8 cellular contexts compared by ENCODE assay signal in genomic region chr10:119872860-119873671, GRCh38. TPM values are rescaled to one million over a fixed set of nuclear protein-coding genes. Genes with fewer than 3 reads are reported as not detected.
DNase-seq lines count a peak whose midpoint lies in the region; ATAC-seq and TF ChIP-seq lines count a peak whose summit lies in the region.

No MANE protein-coding gene starts in this region.

- H3K27me3 ChIP-seq in aorta (ENCODE audit: control insufficient read depth in 1 of 2, insufficient read depth in 2 of 2, low read length in 1 of 2): peaks cover 0 to 1% of the 10 kb centered on the region in 2 donors

- H3K27ac ChIP-seq in aorta (ENCODE audit: low read depth in 1 of 2, low read length in 2 of 2): peak overlapping the region; percentile 61 to 83

- H3K27ac Mint-ChIP-seq in T-helper 17 cell: peak overlapping the region; percentile 93

- peak overlapping the region; percentile 88 for H3K4me3 Mint-ChIP-seq in T-helper 17 cell

- no peaks in the 10 kb centered on the region for H3K36me3 ChIP-seq in aorta (ENCODE audit: control insufficient read depth in 1 of 2, insufficient read depth in 2 of 2, low read length in 1 of 2)

- in situ Hi-C loops in GM13976 (cut with MboI; ENCODE audit: low sequenced_read_pairs, unreplicated experiment): no loop called here

- H3K4me1 ChIP-seq in aorta (ENCODE audit: control insufficient read depth in 1 of 2, insufficient read depth in 2 of 2, low read length in 2 of 2): peaks cover 0 to 4% of the 10 kb centered on the region in 2 donors

- H3K9me3 ChIP-seq in T-helper 17 cell (ENCODE audit: control insufficient read depth, low read length, poor library complexity, severe bottlenecking) (no peaks in the 10 kb centered on the region), aorta (ENCODE audit: control insufficient read depth, low read length) (no peaks in the 10 kb centered on the region)

- H3K27me3 Mint-ChIP-seq in T-helper 17 cell: no peaks in the 10 kb centered on the region

- ATAC-seq in HG02759 (IDR thresholded peaks at IDR 0.05; ENCODE audit: unreplicated experiment): peak; percentile 89
- ATAC-seq in T-helper 17 cell: peak; percentile 93
- ATAC-seq in aorta (ENCODE audit: low FRiP score): peak; percentile 99

- intact Hi-C loops in aorta (cut with DNase I): loop anchor here in 1 of 2 donors (1.0 to 5.0 kb wide), 2 partner anchors 19 to 191 kb away; partner anchors contain the start of gene SEC23IP

- 0% methylated on average over 64 to 75 of the region's 75 CpGs for WGBS in aorta, 2 donors

- no peaks in the 10 kb centered on the region for H3K36me3 Mint-ChIP-seq in T-helper 17 cell (ENCODE audit: low read depth)

- TF ChIP-seq CTCF in GM13976 (IDR thresholded peaks at IDR 0.05; ENCODE audit: borderline replicate concordance, control extremely low read depth, extremely low read depth, insufficient read depth, missing control alignments): no peak

- H3K4me3 ChIP-seq in aorta (ENCODE audit: low read length in 2 of 2): peak overlapping the region; percentile 95 to 97

- H3K4me1 Mint-ChIP-seq in T-helper 17 cell: peaks cover 27% of the 10 kb centered on the region

- peak; percentile 91 for DNase-seq in GM13976 (ENCODE audit: low spot score)
- peak; percentile 76 to 89 (median 84) for DNase-seq in NCI-H1417 (lab: John Stamatoyannopoulos, UW)
- peak; percentile 84 to 87 (median 87) for DNase-seq in T-helper 17 cell
- DNase-seq in anterior cingulate cortex (lab: John Stamatoyannopoulos, UW): peak; percentile 14 to 90 (median 82)
- DNase-seq in hepatic stellate cell (ENCODE audit: low spot score): peak; percentile 80
- peak; percentile 47 for DNase-seq in renal cortical epithelial cell (ENCODE audit: low read depth)
- peak; percentile 94 to 96 for DNase-seq in aorta

RNA-seq across cellular contexts. Expression of gene MCMBP, which starts 0.4 kb away (rescaled TPM):
- 10 to 100 TPM; 32.9 to 34.4 TPM for total RNA-seq in T-helper 17 cell
- total RNA-seq in renal cortical epithelial cell: 52.3 and 55.3 TPM in 2 replicates
- total RNA-seq in aorta: 10 to 100 TPM; 44.7 to 46.1 TPM
- polyA plus RNA-seq in aorta: 10 to 100 TPM; 17.4 to 21.5 TPM

RNA-seq across cellular contexts. Expression of gene SEC23IP, which starts 19.5 kb away (rescaled TPM):
- total RNA-seq in T-helper 17 cell (10 to 100 TPM; 30.4 to 43.2 TPM), renal cortical epithelial cell (14.2 and 53.8 TPM in 2 replicates), aorta (10 to 100 TPM; 48.4 to 52.0 TPM)
- polyA plus RNA-seq in aorta: 1 to 10 TPM; 7.2 to 9.0 TPM

Comparison
In these comparisons a context has a peak if more than half of its experiments do, and no peak if none do; other contexts are left out.
1. Peak in every context shown above with its lines: DNase-seq, ATAC-seq, H3K4me3 ChIP-seq and H3K27ac ChIP-seq.